Comparison of ENCODE assay signal across 10 cellular contexts in genomic region chr2:100416397-100416938, GRCh38. TPM values are rescaled to one million over a fixed set of nuclear protein-coding genes. Genes with fewer than 3 reads are reported as not detected.
A peak's percentile ranks its signal among the peaks of the same experiment; 100 is the strongest.
DNase-seq lines count a peak whose midpoint lies in the region; ATAC-seq, FAIRE-seq and TF ChIP-seq lines count a peak whose summit lies in the region.
"Had no signal": no experiment of that assay in that cellular context is flagged by ENCODE, and none has a peak within 500 bp of the region (broad histone marks: within the 10 kb centered on the region; RNA-seq: fewer than 3 reads in every experiment).

No MANE protein-coding gene starts in this region.

- H3K9me3 Mint-ChIP-seq in CD8-positive, alpha-beta T cell = no peaks in the 10 kb centered on the region

- H3K27ac ChIP-seq in CD8-positive, alpha-beta T cell (ENCODE audit: low read depth, low read length) = no peak overlapping the region
- H3K27ac ChIP-seq in OCI-LY3 (ENCODE audit: low read length) (no peak overlapping the region), endothelial cell of umbilical vein (ENCODE audit: insufficient read depth, low read depth, low read length) (no peak overlapping the region)
- H3K27ac ChIP-seq: epithelial cell of prostate had no signal

- ATAC-seq in CD8-positive, alpha-beta T cell = no peak
- ATAC-seq: HCT116 had no signal

- peaks cover 9% of the 10 kb centered on the region for H3K36me3 Mint-ChIP-seq in CD8-positive, alpha-beta T cell

- H2AFZ ChIP-seq in OCI-LY3 (ENCODE audit: low read depth, low read length) (peak overlapping the region; percentile 67; the same call in 1 of the 2 replicates), endothelial cell of umbilical vein (ENCODE audit: low read depth, low read length) (peak overlapping the region; percentile 83), neuron (ENCODE audit: low read depth, low read length) (peak overlapping the region; percentile 95)

- H3K4me3 ChIP-seq in CD8-positive, alpha-beta T cell (ENCODE audit: low read depth, low read length) = peak overlapping the region; percentile 93
- H3K4me3 ChIP-seq in OCI-LY3 (ENCODE audit: low read length) = peak overlapping the region; percentile 86
- peak overlapping the region; percentile 62 to 87 (median 80) for H3K4me3 ChIP-seq in endothelial cell of umbilical vein (replicated peaks in 1 of 3; ENCODE audit: insufficient read depth in 1 of 3, low read depth in 1 of 3, low read length in 3 of 3)
- peak overlapping the region; percentile 72 for H3K4me3 ChIP-seq in neuron (ENCODE audit: low read length)

- dilution Hi-C loops in endothelial cell of umbilical vein (cut with MboI; ENCODE audit: extremely low pct_ligation_motif_present, low sequenced_read_pairs) = no loop called here

- POLR2A ChIA-PET in CD8-positive, alpha-beta T cell (lab: Charles Lee) = interaction anchor here (0.6 to 1.3 kb wide), 3 partner anchors 11 to 163 kb away, joined by 3 to 6 read pairs (median 3); partner anchors contain the start of gene PDCL3
- POLR2A ChIA-PET in endothelial cell of umbilical vein (lab: Charles Lee) = interaction anchor here (1.0 kb wide), 1 partner anchor 147 kb away, joined by 3 read pairs; the partner anchor contains the start of gene PDCL3

- peak; percentile 55 for FAIRE-seq in endothelial cell of umbilical vein (lab: Jason Lieb, UNC)

- no peaks in the 10 kb centered on the region for H3K36me3 ChIP-seq in CD8-positive, alpha-beta T cell (ENCODE audit: insufficient read depth, low read length)
- H3K36me3 ChIP-seq in OCI-LY3 (replicated peaks; ENCODE audit: low read depth, low read length) (peaks cover 21% of the 10 kb centered on the region), endothelial cell of umbilical vein (ENCODE audit: control insufficient read depth in 2 of 2, extremely low read depth in 1 of 2, insufficient read depth in 2 of 2, low read length in 2 of 2) (peaks cover 0 to 3% of the 10 kb centered on the region in 2 experiments), neuron (ENCODE audit: insufficient read depth, low read length) (peaks cover 6% of the 10 kb centered on the region)

- TF ChIP-seq POLR2A in endothelial cell of umbilical vein (IDR thresholded peaks at IDR 0.05; ENCODE audit: low read depth, low read length) = no peak

- no peaks in the 10 kb centered on the region for H3K27me3 ChIP-seq in CD8-positive, alpha-beta T cell (ENCODE audit: insufficient read depth, low read length)
- no peaks in the 10 kb centered on the region for H3K27me3 ChIP-seq in OCI-LY3 (ENCODE audit: low read depth, low read length)
- H3K27me3 ChIP-seq in endothelial cell of umbilical vein (ENCODE audit: control insufficient read depth in 2 of 2, insufficient read depth in 2 of 2, low read length in 2 of 2) = no peaks in the 10 kb centered on the region
- H3K27me3 ChIP-seq in neuron (ENCODE audit: insufficient read depth, low read length) = no peaks in the 10 kb centered on the region

- peaks cover 32% of the 10 kb centered on the region for H3K4me1 Mint-ChIP-seq in CD8-positive, alpha-beta T cell (ENCODE audit: low read depth)

- no peaks in the 10 kb centered on the region for H3K27me3 Mint-ChIP-seq in CD8-positive, alpha-beta T cell (ENCODE audit: low read depth)

- no peak for DNase-seq in CD8-positive, alpha-beta T cell
- DNase-seq in endothelial cell of umbilical vein (ENCODE audit: low read depth, low spot score) (no peak), dedifferentiated amniotic fluid mesenchymal stem cell (ENCODE audit: extremely low spot score) (no peak), NOMO-1 treated with dmso at 0.1 percent for 144 hours (lab: John Stamatoyannopoulos, UW; ENCODE audit: unreplicated experiment) (no peak), ACHN (no peak), occipital lobe (lab: John Stamatoyannopoulos, UW) (no peak)

- H3K9me3 ChIP-seq in CD8-positive, alpha-beta T cell (ENCODE audit: low read length) = no peaks in the 10 kb centered on the region
- H3K9me3 ChIP-seq in OCI-LY3 (ENCODE audit: insufficient read depth, low read length) (no peaks in the 10 kb centered on the region), endothelial cell of umbilical vein (replicated peaks; ENCODE audit: control insufficient read depth, insufficient read depth, low read length) (no peaks in the 10 kb centered on the region), neuron (ENCODE audit: low read length) (no peaks in the 10 kb centered on the region)

- intact Hi-C loops in CD8-positive, alpha-beta T cell (cut with DNase I, micrococcal nuclease) = loop anchor here (5.0 kb wide), 2 partner anchors 146 to 586 kb away; partner anchors contain the start of genes PDCL3 (in 1 of the 2) and RPL31 (in 1 of the 2)
- intact Hi-C loops in endothelial cell of umbilical vein (cut with micrococcal nuclease) = no loop called here

- BruUV-seq in endothelial cell of umbilical vein (replicated peaks; lab: Mats Ljungman, UMichigan) = TSS peak; percentile 26

- no peak for TF ChIP-seq CTCF in CD8-positive, alpha-beta T cell (IDR thresholded peaks at IDR 0.05)
- no peak for TF ChIP-seq CTCF in OCI-LY3 (IDR thresholded peaks at IDR 0.05; ENCODE audit: low read depth, low read length)
- no peak for TF ChIP-seq CTCF in endothelial cell of umbilical vein (IDR thresholded peaks at IDR 0.05; ENCODE audit: extremely low read depth in 1 of 2, insufficient read depth in 1 of 2, low read depth in 1 of 2, low read length in 2 of 2)

- in situ Hi-C loops in ACHN (cut with HindIII; ENCODE audit: low pct_ligation_motif_present, low pct_unique_long_range_greater_than_20kb, low sequenced_read_pairs) = no loop called here

- CTCF ChIA-PET in CD8-positive, alpha-beta T cell (lab: Charles Lee) = interaction anchor here (1.1 kb wide), 1 partner anchor 35 kb away, joined by 4 read pairs; no protein-coding TSS in a partner anchor
- CTCF ChIA-PET in endothelial cell of umbilical vein (lab: Charles Lee) = interaction anchor here (1.0 to 1.8 kb wide), 5 partner anchors 9 to 153 kb away, joined by 3 to 8 read pairs (median 4); partner anchors contain the start of gene PDCL3

- peaks cover 8% of the 10 kb centered on the region for H3K4me1 ChIP-seq in CD8-positive, alpha-beta T cell (ENCODE audit: insufficient read depth, low read length)
- H3K4me1 ChIP-seq in OCI-LY3 (ENCODE audit: low read length) (peaks cover 13% of the 10 kb centered on the region), endothelial cell of umbilical vein (ENCODE audit: control insufficient read depth, extremely low read depth, insufficient read depth, low read length) (peaks cover 5% of the 10 kb centered on the region), neuron (ENCODE audit: insufficient read depth, low read length) (peaks cover 49% of the 10 kb centered on the region)

- H4K20me1 ChIP-seq in OCI-LY3 (ENCODE audit: insufficient read depth, low read length) (no peaks in the 10 kb centered on the region), endothelial cell of umbilical vein (replicated peaks; ENCODE audit: control insufficient read depth, extremely low read depth, insufficient read depth, low read length) (no peaks in the 10 kb centered on the region)

- peaks cover 32% of the 10 kb centered on the region for H3K79me2 ChIP-seq in OCI-LY3 (ENCODE audit: low read length)
- H3K79me2 ChIP-seq in endothelial cell of umbilical vein (ENCODE audit: control insufficient read depth, insufficient read depth, low read length) = peaks cover 3% of the 10 kb centered on the region

- peak overlapping the region; percentile 82 for H3K9ac ChIP-seq in OCI-LY3 (ENCODE audit: low read length)
- peak overlapping the region; percentile 71 for H3K9ac ChIP-seq in endothelial cell of umbilical vein (replicated peaks; ENCODE audit: extremely low read depth, insufficient read depth, low read length)

- H3K27ac Mint-ChIP-seq in CD8-positive, alpha-beta T cell = peak overlapping the region; percentile 30

- H3K4me2 ChIP-seq in OCI-LY3 (ENCODE audit: low read length) = peak overlapping the region; percentile 98
- H3K4me2 ChIP-seq in endothelial cell of umbilical vein (ENCODE audit: insufficient read depth, low read length) = peak overlapping the region; percentile 71

- peak overlapping the region; percentile 85 for H3K4me3 Mint-ChIP-seq in CD8-positive, alpha-beta T cell

- H3K9me1 ChIP-seq in endothelial cell of umbilical vein (replicated peaks; ENCODE audit: control insufficient read depth, extremely low read depth, insufficient read depth, low read length) = no peaks in the 10 kb centered on the region

TF ChIP-seq in endothelial cell of umbilical vein, 7 proteins besides CTCF, POLR2A, EP300 and RAD21:
- TF ChIP-seq GATA2 (IDR thresholded peaks at IDR 0.05; ENCODE audit: insufficient read depth, insufficient read length, low read depth, low read length) = no peak

RNA-seq across cellular contexts. Expression of gene CHST10, which starts 1.0 kb away (rescaled TPM):
- total RNA-seq in CD8-positive, alpha-beta T cell = 1 to 10 TPM; 6.0 to 7.6 TPM
- total RNA-seq in endothelial cell of umbilical vein = 12.3 and 13.1 TPM in 2 replicates
- polyA plus RNA-seq in endothelial cell of umbilical vein = 10.8 and 11.1 TPM in 2 replicates
- polyA plus RNA-seq in endothelial cell of umbilical vein (2011; cell fraction: cytosol; rRNA removed) = 12.4 and 15.7 TPM in 2 replicates
- 18.2 and 21.3 TPM in 2 replicates for polyA plus RNA-seq in endothelial cell of umbilical vein (2011; cell fraction: nucleus; rRNA removed)
- 12.8 and 13.7 TPM in 2 replicates for polyA plus RNA-seq in endothelial cell of umbilical vein (2012)
- 15.3 and 23.4 TPM in 2 replicates for polyA minus RNA-seq in endothelial cell of umbilical vein
- 3.1 TPM for polyA minus RNA-seq in endothelial cell of umbilical vein (2011; cell fraction: cytosol; rRNA and poly(A)+ RNA removed)
- 9.2 and 10.8 TPM in 2 replicates for polyA minus RNA-seq in endothelial cell of umbilical vein (2011; cell fraction: nucleus; rRNA and poly(A)+ RNA removed)
- 82.2 TPM for total RNA-seq in occipital lobe

RNA-seq across cellular contexts. Expression of gene NMS, which starts 53.8 kb away (rescaled TPM):
- total RNA-seq in CD8-positive, alpha-beta T cell = not detected
- total RNA-seq in endothelial cell of umbilical vein = not detected in 2 replicates
- polyA plus RNA-seq in endothelial cell of umbilical vein = not detected in 2 replicates
- polyA plus RNA-seq in endothelial cell of umbilical vein (2011; cell fraction: cytosol; rRNA removed) = not detected in 2 replicates
- polyA plus RNA-seq in endothelial cell of umbilical vein (2011; cell fraction: nucleus; rRNA removed) = not detected in 2 replicates
- not detected in 2 replicates for polyA plus RNA-seq in endothelial cell of umbilical vein (2012)
- not detected in 2 replicates for polyA minus RNA-seq in endothelial cell of umbilical vein
- not detected for polyA minus RNA-seq in endothelial cell of umbilical vein (2011; cell fraction: cytosol; rRNA and poly(A)+ RNA removed)
- polyA minus RNA-seq in endothelial cell of umbilical vein (2011; cell fraction: nucleus; rRNA and poly(A)+ RNA removed) = not detected in 2 replicates
- total RNA-seq in occipital lobe = not detected
